In genomic region chr17:38429476-38430100, GRCh38 we compare ENCODE assay signal across 8 cellular contexts. TPM values are rescaled to one million over a fixed set of nuclear protein-coding genes. Genes with fewer than 3 reads are reported as not detected.
DNase-seq lines count a peak whose midpoint lies in the region; ATAC-seq and TF ChIP-seq lines count a peak whose summit lies in the region.

No MANE protein-coding gene starts in this region.

- H2BK120ac ChIP-seq in IMR-90 (ENCODE audit: low read depth, low read length): peak overlapping the region; percentile 45

- H2AFZ ChIP-seq in IMR-90 (replicated peaks; ENCODE audit: low read length, poor library complexity): peak overlapping the region; percentile 90

- peak overlapping the region; percentile 59 for H3K18ac ChIP-seq in IMR-90 (ENCODE audit: low read depth, low read length)

- H3K9ac ChIP-seq in IMR-90 (ENCODE audit: low read depth, low read length) (peak overlapping the region; percentile 62), adipocyte (ENCODE audit: low read length) (peak overlapping the region; percentile 87), iPS-20b (ENCODE audit: low read depth, low read length) (peak overlapping the region; percentile 63; the same call in 1 of the 2 replicates)

- peak overlapping the region; percentile 85 for H2AK5ac ChIP-seq in IMR-90 (ENCODE audit: low read depth, low read length)

- H3K4me3 ChIP-seq in IMR-90 (ENCODE audit: insufficient read depth, low read depth, low read length): peak overlapping the region; percentile 96
- peak overlapping the region; percentile 86 for H3K4me3 ChIP-seq in adipocyte (ENCODE audit: low read length)
- peak overlapping the region; percentile 70 for H3K4me3 ChIP-seq in iPS-20b (ENCODE audit: low read length)

- H3K9me3 Mint-ChIP-seq in stimulated activated naive B cell treated with anti-CD40 and anti-IgM and Interleukin-4, amounts not matched to agents 10 μg/mL and 1 μg/mL and 100 μg/mL, for 72 hours: no peaks in the 10 kb centered on the region

- no peak for DNase-seq in IMR-90
- DNase-seq in adipocyte (ENCODE audit: low read depth): no peak
- no peak for DNase-seq in stimulated activated naive B cell treated with anti-CD40 and anti-IgM and Interleukin-4, amounts not matched to agents 10 μg/mL and 1 μg/mL and 100 μg/mL, for 72 hours
- no peak for DNase-seq in MV-4-11 (lab: John Stamatoyannopoulos, UW)
- DNase-seq in 8988T: no peak
- no peak for DNase-seq in stimulated activated CD4-positive, alpha-beta T cell treated with anti-CD3 and anti-CD28 coated beads, Interleukin-2, amount 100 ng/mL, for 48 hours

- H4K91ac ChIP-seq in IMR-90 (ENCODE audit: insufficient read depth, low read depth, low read length): peak overlapping the region; percentile 42

- H3K4me2 ChIP-seq in IMR-90 (ENCODE audit: low read depth, low read length): peak overlapping the region; percentile 81

- H2BK15ac ChIP-seq in IMR-90 (ENCODE audit: low read depth, low read length): peak overlapping the region; percentile 45; the same call in 1 of the 3 replicates

- peaks cover 58% of the 10 kb centered on the region for H4K20me1 ChIP-seq in IMR-90 (ENCODE audit: insufficient read depth, low read length)

- ATAC-seq in IMR-90 (ENCODE audit: low read depth): no peak
- no peak for ATAC-seq in stimulated activated naive B cell treated with anti-CD40 and anti-IgM and Interleukin-4, amounts not matched to agents 10 μg/mL and 1 μg/mL and 100 μg/mL, for 72 hours (replicated peaks)
- ATAC-seq in HG03280 (IDR thresholded peaks at IDR 0.05; ENCODE audit: unreplicated experiment): no peak

- H3K4me1 Mint-ChIP-seq in stimulated activated naive B cell treated with anti-CD40 and anti-IgM and Interleukin-4, amounts not matched to agents 10 μg/mL and 1 μg/mL and 100 μg/mL, for 72 hours: peaks cover 16 to 34% of the 10 kb centered on the region in 2 donors

- peak overlapping the region; percentile 94 for H3K23ac ChIP-seq in IMR-90 (ENCODE audit: low read depth, low read length)

- in situ Hi-C loops in IMR-90 (cut with MboI; ENCODE audit: low sequenced_read_pairs): no loop called here

- no peaks in the 10 kb centered on the region for H3K36me3 Mint-ChIP-seq in stimulated activated naive B cell treated with anti-CD40 and anti-IgM and Interleukin-4, amounts not matched to agents 10 μg/mL and 1 μg/mL and 100 μg/mL, for 72 hours

- H3K14ac ChIP-seq in IMR-90 (replicated peaks; ENCODE audit: low read depth, low read length): peak overlapping the region; percentile 71

- TF ChIP-seq CTCF in IMR-90 (conservative IDR thresholded peaks at IDR 0.05; ENCODE audit: low read depth, low read length): no peak

- H3K9me3 ChIP-seq in IMR-90 (ENCODE audit: control insufficient read depth, insufficient read depth, low read length): no peaks in the 10 kb centered on the region
- H3K9me3 ChIP-seq in adipocyte (ENCODE audit: control insufficient read depth, low read length): no peaks in the 10 kb centered on the region
- H3K9me3 ChIP-seq in iPS-20b (ENCODE audit: insufficient read depth, low read depth, low read length): no peaks in the 10 kb centered on the region

- dilution Hi-C loops in IMR-90 (cut with HindIII; ENCODE audit: low sequenced_read_pairs, unreplicated experiment): no loop called here

- H3K27ac Mint-ChIP-seq in stimulated activated naive B cell treated with anti-CD40 and anti-IgM and Interleukin-4, amounts not matched to agents 10 μg/mL and 1 μg/mL and 100 μg/mL, for 72 hours: peak overlapping the region; percentile 60

- no peak overlapping the region for H2BK20ac ChIP-seq in IMR-90 (ENCODE audit: low read depth, low read length)

- 45% methylated on average over 2 of the region's 9 CpGs; no CpG with 5 or more reads in 1 of the 2 experiments for WGBS in IMR-90 (ENCODE audit: extremely low coverage in 2 of 2, insufficient read length in 1 of 2), 2 experiments

- H2AK9ac ChIP-seq in IMR-90 (replicated peaks; ENCODE audit: low read depth, low read length, poor library complexity): peak overlapping the region; percentile 99

- H3K4me1 ChIP-seq in IMR-90 (ENCODE audit: control insufficient read depth, insufficient read depth, low read length) (peaks cover 38% of the 10 kb centered on the region), adipocyte (ENCODE audit: control insufficient read depth, insufficient read depth, low read length) (peaks cover 29% of the 10 kb centered on the region), iPS-20b (ENCODE audit: insufficient read depth, low read length) (peaks cover 27% of the 10 kb centered on the region)

- peak overlapping the region; percentile 96 for H3K27ac ChIP-seq in IMR-90 (ENCODE audit: insufficient read depth, low read length)
- no peak overlapping the region for H3K27ac ChIP-seq in iPS-20b (ENCODE audit: low read length)

- H3K4ac ChIP-seq in IMR-90 (ENCODE audit: low read depth, low read length): peak overlapping the region; percentile 54

- H3K36me3 ChIP-seq in IMR-90 (ENCODE audit: control insufficient read depth, insufficient read depth, low read length) (no peaks in the 10 kb centered on the region; the same call in 1 of the 2 replicates), adipocyte (ENCODE audit: control insufficient read depth, insufficient read depth, low read length, severe bottlenecking) (no peaks in the 10 kb centered on the region), iPS-20b (ENCODE audit: insufficient read depth, low read depth, low read length) (no peaks in the 10 kb centered on the region)

- POLR2A ChIA-PET in IMR-90 (lab: Charles Lee; ENCODE audit: unreplicated experiment): no interaction called here

- peak overlapping the region; percentile 74 for H4K5ac ChIP-seq in IMR-90 (ENCODE audit: low read depth, low read length)

- peaks cover 23% of the 10 kb centered on the region for H3K9me1 ChIP-seq in IMR-90 (ENCODE audit: insufficient read depth, low read length)

- no peak for TF ChIP-seq RAD21 in IMR-90 (IDR thresholded peaks at IDR 0.05; ENCODE audit: low read length)

- CTCF ChIA-PET in IMR-90 (lab: Yijun Ruan, JAX): interaction anchor here (0.9 to 1.0 kb wide), 2 partner anchors 15 to 81 kb away, joined by 3 read pairs; no protein-coding TSS in a partner anchor

- intact Hi-C loops in IMR-90 (cut with micrococcal nuclease): loop anchor here (2.0 kb wide), 1 partner anchor 21 kb away; no protein-coding TSS in a partner anchor

- H3K27me3 ChIP-seq in IMR-90 (ENCODE audit: control insufficient read depth, insufficient read depth, low read length) (no peaks in the 10 kb centered on the region), adipocyte (replicated peaks; ENCODE audit: control insufficient read depth, insufficient read depth, low read length) (no peaks in the 10 kb centered on the region), iPS-20b (ENCODE audit: insufficient read depth, low read length) (peaks cover 13% of the 10 kb centered on the region; the same call in 1 of the 2 replicates)

- H2BK5ac ChIP-seq in IMR-90 (ENCODE audit: low read depth, low read length, poor library complexity, severe bottlenecking): peak overlapping the region; percentile 96

- peaks cover 23 to 72% of the 10 kb centered on the region in 2 experiments for H3K79me1 ChIP-seq in IMR-90 (ENCODE audit: low read depth in 1 of 2, low read length in 2 of 2)

- H3K4me3 Mint-ChIP-seq in stimulated activated naive B cell treated with anti-CD40 and anti-IgM and Interleukin-4, amounts not matched to agents 10 μg/mL and 1 μg/mL and 100 μg/mL, for 72 hours: peak overlapping the region; percentile 40 to 82

- TF ChIP-seq POLR2A in IMR-90 (IDR thresholded peaks at IDR 0.05; ENCODE audit: low read depth, low read length): no peak

- peaks cover 17 to 20% of the 10 kb centered on the region in 2 donors for H3K27me3 Mint-ChIP-seq in stimulated activated naive B cell treated with anti-CD40 and anti-IgM and Interleukin-4, amounts not matched to agents 10 μg/mL and 1 μg/mL and 100 μg/mL, for 72 hours

- peak overlapping the region; percentile 46 to 82; a peak in 3 of 4 replicates for H4K8ac ChIP-seq in IMR-90 (ENCODE audit: low read depth in 2 of 2, low read length in 2 of 2)

- no TSS peak for BruUV-seq in IMR-90 (replicated peaks; lab: Mats Ljungman, UMichigan)

- peak overlapping the region; percentile 70 for H3K56ac ChIP-seq in IMR-90 (ENCODE audit: extremely low read depth, insufficient read depth, low read length)

TF ChIP-seq in IMR-90, 13 proteins besides CTCF, POLR2A, EP300 and RAD21:
- TF ChIP-seq USF2 (IDR thresholded peaks at IDR 0.05; ENCODE audit: low read depth, low read length) (no peak), RFX5 (IDR thresholded peaks at IDR 0.05; ENCODE audit: low read depth, low read length) (no peak), CHD1 (IDR thresholded peaks at IDR 0.05; ENCODE audit: low read depth, low read length) (no peak), MXI1 (IDR thresholded peaks at IDR 0.05; ENCODE audit: borderline replicate concordance, low read depth, low read length) (peak; percentile 55; the same call in 1 of the 2 replicates)

RNA-seq across cellular contexts. Expression of gene ARHGAP23, which starts 1.3 kb away (rescaled TPM):
- total RNA-seq in IMR-90 (2012; rRNA removed): 9.3 and 17.8 TPM in 2 replicates
- polyA plus RNA-seq in IMR-90 (2012; rRNA removed): 42.7 and 43.3 TPM in 2 replicates
- polyA plus RNA-seq in IMR-90 (2012; cell fraction: cytosol; rRNA removed): 30.0 and 40.5 TPM in 2 replicates
- polyA plus RNA-seq in IMR-90 (2012; cell fraction: nucleus; rRNA removed; ENCODE audit: low replicate concordance): 56.1 and 68.3 TPM in 2 replicates
